18 cellular contexts compared by ENCODE assay signal in the genomic region with DNA sequence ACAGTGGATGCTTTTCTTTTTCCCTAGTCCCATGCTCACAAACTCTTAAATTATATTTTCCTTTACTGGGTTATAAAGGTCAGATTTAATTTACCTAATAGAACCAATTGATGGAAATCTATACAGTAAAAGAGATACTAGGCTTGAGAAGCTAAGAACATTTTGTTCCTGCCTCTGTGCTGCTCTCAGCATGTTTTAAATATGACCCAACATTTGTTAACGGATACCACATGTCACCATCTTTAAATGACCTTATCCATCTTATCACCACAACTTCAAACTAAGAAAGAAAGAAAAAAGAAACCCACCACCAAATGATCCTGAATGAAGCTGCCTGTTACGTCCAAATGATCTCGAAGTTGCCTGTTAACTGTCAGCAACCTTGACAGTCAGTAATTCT.
DNase-seq lines count a peak whose midpoint lies in the region; ATAC-seq and TF ChIP-seq lines count a peak whose summit lies in the region.
"Had no signal": no experiment of that assay in that cellular context is flagged by ENCODE, and none has a peak within 500 bp of the region (broad histone marks: within the 10 kb centered on the region; RNA-seq: fewer than 3 reads in every experiment).

No MANE protein-coding gene starts in this region.

- peaks cover 34% of the 10 kb centered on the region for H3K9me3 Mint-ChIP-seq in nephron progenitor cell

- no peak overlapping the region for H3K4me3 ChIP-seq in adipocyte (ENCODE audit: low read length)
- H3K4me3 ChIP-seq: GM12878, GM23338 had no signal

- H3K4me3 Mint-ChIP-seq in nephron progenitor cell = no peak overlapping the region
- H3K4me3 Mint-ChIP-seq: CD4-positive, CD25-positive, alpha-beta regulatory T cell; CD8-positive, alpha-beta T cell; GM23338; H9 had no signal

- H3K36me3 ChIP-seq in adipocyte (ENCODE audit: control insufficient read depth, insufficient read depth, low read length, severe bottlenecking) = no peaks in the 10 kb centered on the region

- H3K4me1 ChIP-seq in adipocyte (ENCODE audit: control insufficient read depth, insufficient read depth, low read length) = peaks cover 15% of the 10 kb centered on the region
- H3K4me1 ChIP-seq: Caco-2 had no signal

- peaks cover 22% of the 10 kb centered on the region for H3K36me3 Mint-ChIP-seq in nephron progenitor cell (ENCODE audit: low read depth)
- H3K36me3 Mint-ChIP-seq: CD4-positive, CD25-positive, alpha-beta regulatory T cell; CD8-positive, alpha-beta T cell had no signal

- peaks cover 7% of the 10 kb centered on the region for H3K4me1 Mint-ChIP-seq in nephron progenitor cell
- H3K4me1 Mint-ChIP-seq: CD4-positive, CD25-positive, alpha-beta regulatory T cell; GM23338; H9 had no signal

- TF ChIP-seq CTCF in nephron progenitor cell (IDR thresholded peaks at IDR 0.05) = no peak

- peaks cover 3% of the 10 kb centered on the region for H3K27me3 Mint-ChIP-seq in nephron progenitor cell (ENCODE audit: low read depth, poor library complexity)
- H3K27me3 Mint-ChIP-seq: CD4-positive, CD25-positive, alpha-beta regulatory T cell had no signal

- ATAC-seq in GM18511 (IDR thresholded peaks at IDR 0.05; ENCODE audit: unreplicated experiment) = no peak
- ATAC-seq: CD8-positive, alpha-beta T cell; GM12878; GM23338; HCT116 had no signal

- H3K27me3 ChIP-seq in adipocyte (replicated peaks; ENCODE audit: control insufficient read depth, insufficient read depth, low read length) = no peaks in the 10 kb centered on the region

- DNase-seq in adipocyte (ENCODE audit: low read depth) (peak; percentile 26), fibroblast of gingiva (ENCODE audit: low read depth) (peak; percentile 26), nephron progenitor cell (no peak), DMS53 treated with DMSO at 0.1 percent for 48 hours (lab: John Stamatoyannopoulos, UW; ENCODE audit: unreplicated experiment) (no peak), NCI-H2081 treated with DMSO at 0.1 percent for 48 hours (lab: John Stamatoyannopoulos, UW) (no peak)
- DNase-seq: C1 segment of cervical spinal cord; Caco-2; CD4-positive, CD25-positive, alpha-beta regulatory T cell; CD8-positive, alpha-beta T cell; DMS153; DMS79; EL; GDM1; H9 had no signal

- H3K9ac ChIP-seq in adipocyte (ENCODE audit: low read length) = no peak overlapping the region

- H3K9me3 ChIP-seq in adipocyte (ENCODE audit: control insufficient read depth, low read length) = peaks cover 5% of the 10 kb centered on the region
- H3K9me3 ChIP-seq: Caco-2 had no signal

- peak overlapping the region; percentile 34 for H3K27ac Mint-ChIP-seq in nephron progenitor cell
- H3K27ac Mint-ChIP-seq: CD4-positive, CD25-positive, alpha-beta regulatory T cell; CD8-positive, alpha-beta T cell; GM23338; H9 had no signal

Comparison
In these comparisons a context has a peak if more than half of its experiments do, and no peak if none do; other contexts are left out.
1. DNase-seq: peak in adipocyte (single experiment) and fibroblast of gingiva (single experiment); none in nephron progenitor cell (single experiment), DMS53 treated with DMSO at 0.1 percent for 48 hours (single experiment) and NCI-H2081 treated with DMSO at 0.1 percent for 48 hours (single experiment).